In the genomic region with DNA sequence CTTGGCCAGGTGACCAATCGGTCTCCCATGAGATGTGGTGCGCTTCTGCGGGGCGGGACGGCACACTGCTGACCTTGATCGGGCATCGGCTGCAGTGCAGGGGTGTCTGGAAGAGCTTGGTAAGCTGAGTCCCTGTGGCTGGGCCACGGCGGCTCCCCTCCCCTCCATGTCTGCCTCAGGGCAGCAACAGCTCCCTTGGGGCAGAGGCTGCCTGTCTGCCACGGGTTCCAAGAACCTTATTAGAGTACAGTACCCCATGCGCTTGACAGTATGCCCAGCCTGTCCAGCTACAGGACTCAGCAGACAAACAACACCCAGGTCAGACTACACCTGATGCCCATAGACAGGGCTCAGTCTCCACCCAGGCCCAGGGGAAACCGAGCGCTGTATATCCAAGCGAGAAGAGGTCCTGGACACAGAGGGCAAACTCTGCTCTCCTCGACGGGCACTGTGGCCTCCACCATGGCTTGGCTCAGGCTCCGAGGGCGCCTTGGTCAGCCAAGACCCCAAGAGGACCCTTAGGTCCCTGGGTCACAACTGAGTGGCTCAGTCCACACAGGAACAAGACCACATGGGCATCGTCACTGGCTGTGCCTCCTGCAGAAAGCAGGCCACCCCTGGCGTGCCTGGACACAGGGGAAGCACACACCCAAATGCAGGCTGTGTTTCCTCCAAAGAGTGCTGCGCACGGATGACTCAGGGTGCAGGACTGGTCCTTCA, we compare ENCODE assay signal across 27 cellular contexts. TPM values are rescaled to one million over a fixed set of nuclear protein-coding genes. Genes with fewer than 3 reads are reported as not detected.
DNase-seq lines count a peak whose midpoint lies in the region; ATAC-seq and TF ChIP-seq lines count a peak whose summit lies in the region.
"Had no signal": no experiment of that assay in that cellular context is flagged by ENCODE, and none has a peak within 500 bp of the region (broad histone marks: within the 10 kb centered on the region; RNA-seq: fewer than 3 reads in every experiment).

No MANE protein-coding gene starts in this region.

- no peaks in the 10 kb centered on the region for H3K9me3 Mint-ChIP-seq in activated CD4-positive, alpha-beta memory T cell treated with anti-CD3 and anti-CD28 coated beads, Interleukin-2, amount 10 ng/mL, durations not matched to agents 7 days and 5 days
- H3K9me3 Mint-ChIP-seq in activated CD4-positive, alpha-beta memory T cell treated with anti-CD3 and anti-CD28 coated beads for 36 hours: peaks cover 18% of the 10 kb centered on the region
- no peaks in the 10 kb centered on the region for H3K9me3 Mint-ChIP-seq in activated CD8-positive, alpha-beta T cell treated with anti-CD3 and anti-CD28 coated beads for 36 hours

- WGBS in stomach, 5 donors: 79 to 89% (median 84%) methylated on average over 17 to 22 of the region's 22 CpGs

- no peak overlapping the region for H3K4me3 Mint-ChIP-seq in activated CD4-positive, alpha-beta memory T cell treated with anti-CD3 and anti-CD28 coated beads, Interleukin-2, amount 10 ng/mL, durations not matched to agents 7 days and 5 days
- no peak overlapping the region for H3K4me3 Mint-ChIP-seq in activated CD4-positive, alpha-beta memory T cell treated with anti-CD3 and anti-CD28 coated beads for 36 hours
- H3K4me3 Mint-ChIP-seq in activated CD8-positive, alpha-beta T cell treated with anti-CD3 and anti-CD28 coated beads for 36 hours: no peak overlapping the region
- H3K4me3 Mint-ChIP-seq: CD4-positive, CD25-positive, alpha-beta regulatory T cell had no signal

- no peaks in the 10 kb centered on the region for H3K27me3 ChIP-seq in stomach

- peaks cover 0 to 5% (median under 1%) of the 10 kb centered on the region in 4 donors for H3K4me1 ChIP-seq in stomach
- H3K4me1 ChIP-seq: Caco-2 had no signal

- no peak for TF ChIP-seq POLR2A in stomach (IDR thresholded peaks at IDR 0.05)

- no peaks in the 10 kb centered on the region for H3K4me1 Mint-ChIP-seq in activated CD4-positive, alpha-beta memory T cell treated with anti-CD3 and anti-CD28 coated beads, Interleukin-2, amount 10 ng/mL, durations not matched to agents 7 days and 5 days
- no peaks in the 10 kb centered on the region for H3K4me1 Mint-ChIP-seq in activated CD4-positive, alpha-beta memory T cell treated with anti-CD3 and anti-CD28 coated beads for 36 hours (ENCODE audit: low read depth)
- peaks cover 7% of the 10 kb centered on the region for H3K4me1 Mint-ChIP-seq in activated CD8-positive, alpha-beta T cell treated with anti-CD3 and anti-CD28 coated beads for 36 hours (ENCODE audit: low read depth)

- peak; percentile 51 for ATAC-seq in left lobe of liver
- no peak for ATAC-seq in GM21717 (IDR thresholded peaks at IDR 0.05; ENCODE audit: unreplicated experiment)
- no peak for ATAC-seq in activated CD8-positive, alpha-beta T cell treated with anti-CD3 and anti-CD28 coated beads for 36 hours
- ATAC-seq: GM12878, HCT116, PC-3 had no signal

- H3K27me3 Mint-ChIP-seq in activated CD4-positive, alpha-beta memory T cell treated with anti-CD3 and anti-CD28 coated beads, Interleukin-2, amount 10 ng/mL, durations not matched to agents 7 days and 5 days: peaks cover 25% of the 10 kb centered on the region
- H3K27me3 Mint-ChIP-seq in activated CD4-positive, alpha-beta memory T cell treated with anti-CD3 and anti-CD28 coated beads for 36 hours: peaks cover 9% of the 10 kb centered on the region
- H3K27me3 Mint-ChIP-seq in activated CD8-positive, alpha-beta T cell treated with anti-CD3 and anti-CD28 coated beads for 36 hours: peaks cover 3% of the 10 kb centered on the region
- H3K27me3 Mint-ChIP-seq: CD4-positive, CD25-positive, alpha-beta regulatory T cell had no signal

- H3K36me3 Mint-ChIP-seq in activated CD4-positive, alpha-beta memory T cell treated with anti-CD3 and anti-CD28 coated beads, Interleukin-2, amount 10 ng/mL, durations not matched to agents 7 days and 5 days (ENCODE audit: low read depth): peaks cover 2% of the 10 kb centered on the region
- H3K36me3 Mint-ChIP-seq in activated CD4-positive, alpha-beta memory T cell treated with anti-CD3 and anti-CD28 coated beads for 36 hours: peaks cover 4% of the 10 kb centered on the region
- no peaks in the 10 kb centered on the region for H3K36me3 Mint-ChIP-seq in activated CD8-positive, alpha-beta T cell treated with anti-CD3 and anti-CD28 coated beads for 36 hours (ENCODE audit: low read depth)

- no peak for TF ChIP-seq CTCF in stomach (IDR thresholded peaks at IDR 0.05)
- TF ChIP-seq CTCF in activated CD8-positive, alpha-beta T cell treated with anti-CD3 and anti-CD28 coated beads for 36 hours (IDR thresholded peaks at IDR 0.05): no peak

- intact Hi-C loops in activated CD4-positive, alpha-beta memory T cell treated with anti-CD3 and anti-CD28 coated beads for 36 hours (cut with micrococcal nuclease): no loop called here
- intact Hi-C loops in stomach (cut with DNase I; ENCODE audit: low total_unique reads): no loop called here
- intact Hi-C loops in activated CD8-positive, alpha-beta T cell treated with anti-CD3 and anti-CD28 coated beads for 36 hours (cut with micrococcal nuclease): no loop called here

- peaks cover 0 to 6% (median 0%) of the 10 kb centered on the region in 4 donors for H3K36me3 ChIP-seq in stomach

- CTCF ChIA-PET in activated CD4-positive, alpha-beta memory T cell treated with anti-CD3 and anti-CD28 coated beads, Interleukin-2, amount 10 ng/mL, durations not matched to agents 7 days and 5 days (lab: Charles Lee): interaction anchor here (1.0 to 1.5 kb wide), 2 partner anchors 15 kb away, joined by 3 to 7 read pairs; no protein-coding TSS in a partner anchor
- CTCF ChIA-PET in activated CD4-positive, alpha-beta memory T cell treated with anti-CD3 and anti-CD28 coated beads for 36 hours (lab: Charles Lee): no interaction called here
- CTCF ChIA-PET in activated CD8-positive, alpha-beta T cell treated with anti-CD3 and anti-CD28 coated beads for 36 hours (lab: Charles Lee): interaction anchor here (2.3 kb wide), 1 partner anchor 16 kb away, joined by 11 read pairs; no protein-coding TSS in a partner anchor

- POLR2A ChIA-PET in activated CD4-positive, alpha-beta memory T cell treated with anti-CD3 and anti-CD28 coated beads, Interleukin-2, amount 10 ng/mL, durations not matched to agents 7 days and 5 days (lab: Charles Lee): interaction anchor here (1.7 kb wide), 1 partner anchor 9 kb away, joined by 4 read pairs; no protein-coding TSS in a partner anchor
- POLR2A ChIA-PET in activated CD4-positive, alpha-beta memory T cell treated with anti-CD3 and anti-CD28 coated beads for 36 hours (lab: Charles Lee): no interaction called here
- POLR2A ChIA-PET in activated CD8-positive, alpha-beta T cell treated with anti-CD3 and anti-CD28 coated beads for 36 hours (lab: Charles Lee): no interaction called here

- H3K27ac ChIP-seq in stomach: no peak overlapping the region
- H3K27ac ChIP-seq: 22Rv1, HL-60 had no signal

- no peak overlapping the region for H3K27ac Mint-ChIP-seq in activated CD4-positive, alpha-beta memory T cell treated with anti-CD3 and anti-CD28 coated beads, Interleukin-2, amount 10 ng/mL, durations not matched to agents 7 days and 5 days
- no peak overlapping the region for H3K27ac Mint-ChIP-seq in activated CD4-positive, alpha-beta memory T cell treated with anti-CD3 and anti-CD28 coated beads for 36 hours
- H3K27ac Mint-ChIP-seq in activated CD8-positive, alpha-beta T cell treated with anti-CD3 and anti-CD28 coated beads for 36 hours: no peak overlapping the region
- H3K27ac Mint-ChIP-seq: CD4-positive, CD25-positive, alpha-beta regulatory T cell had no signal

- H3K9me3 ChIP-seq in stomach: no peaks in the 10 kb centered on the region
- H3K9me3 ChIP-seq: Caco-2 had no signal

- no peak overlapping the region for H3K4me3 ChIP-seq in stomach
- H3K4me3 ChIP-seq: GM12878 had no signal

- no peak for TF ChIP-seq EP300 in stomach (IDR thresholded peaks at IDR 0.05)

- peak; percentile 13 for DNase-seq in activated CD4-positive, alpha-beta memory T cell treated with anti-CD3 and anti-CD28 coated beads, Interleukin-2, amount 10 ng/mL, durations not matched to agents 7 days and 5 days
- no peak for DNase-seq in activated CD4-positive, alpha-beta memory T cell treated with anti-CD3 and anti-CD28 coated beads for 36 hours
- peak; percentile 9 for DNase-seq in D341Med (ENCODE audit: low spot score)
- DNase-seq in left lobe of liver (ENCODE audit: low spot score): peak; percentile 46
- peak; percentile 15 for DNase-seq in stomach
- DNase-seq in cerebellum (ENCODE audit: low spot score): no peak
- DNase-seq in activated CD8-positive, alpha-beta T cell treated with anti-CD3 and anti-CD28 coated beads for 36 hours: no peak
- DNase-seq: AML-193; Caco-2; CD4-positive, CD25-positive, alpha-beta regulatory T cell; GOT3; IMR-90; Karpas-422; NCI-H1092; NCI-H1436 treated with DMSO at 0.1 percent for 48 hours; NCI-H2029; NCI-H345; NCI-H526; PC-3; RPMI8226 had no signal

RNA-seq across cellular contexts. Expression of a gene that starts 18.9 kb away (rescaled TPM):
- 10 to 100 TPM; 48.0 to 50.1 TPM for total RNA-seq in activated CD4-positive, alpha-beta memory T cell treated with anti-CD3 and anti-CD28 coated beads, Interleukin-2, amount 10 ng/mL, durations not matched to agents 7 days and 5 days
- total RNA-seq in activated CD4-positive, alpha-beta memory T cell treated with anti-CD3 and anti-CD28 coated beads for 36 hours: 1 to 10 TPM; 5.5 to 6.5 TPM
- total RNA-seq in left lobe of liver (0.35 TPM), stomach (1 to 10 TPM in 1 of 5 donors, not detected in 4; 1.5 TPM), cerebellum (0.27 TPM)
- polyA plus RNA-seq in stomach: 1 to 10 TPM; 1.1 to 9.0 (median 3.1) TPM
- 1 to 10 TPM; 3.1 to 4.9 TPM for total RNA-seq in activated CD8-positive, alpha-beta T cell treated with anti-CD3 and anti-CD28 coated beads for 36 hours
- total RNA-seq: GM12878, IMR-90, MCF 10A, PC-3 had no signal

RNA-seq across cellular contexts. Expression of a gene that starts 19.0 kb away (rescaled TPM):
- 10 to 100 TPM; 66.0 to 68.3 TPM for total RNA-seq in activated CD4-positive, alpha-beta memory T cell treated with anti-CD3 and anti-CD28 coated beads, Interleukin-2, amount 10 ng/mL, durations not matched to agents 7 days and 5 days
- 1 to 10 TPM; 8.2 to 8.8 TPM for total RNA-seq in activated CD4-positive, alpha-beta memory T cell treated with anti-CD3 and anti-CD28 coated beads for 36 hours
- 0.35 TPM for total RNA-seq in left lobe of liver
- 1 to 10 TPM in 1 of 5 donors, under 1 TPM in 2, not detected in 2; 0.72 to 1.3 (median 0.92) TPM for total RNA-seq in stomach
- polyA plus RNA-seq in stomach: 1 to 10 TPM in 1 of 3 donors, under 1 TPM in 2; 0.61 to 1.8 (median 0.63) TPM
- total RNA-seq in cerebellum: 0.27 TPM
- total RNA-seq in activated CD8-positive, alpha-beta T cell treated with anti-CD3 and anti-CD28 coated beads for 36 hours: 1 to 10 TPM; 2.1 to 2.2 TPM
- total RNA-seq: IMR-90, MCF 10A, PC-3 had no signal
- polyA plus RNA-seq: IMR-90 had no signal

RNA-seq across cellular contexts. Expression of a gene that starts 50.4 kb away (rescaled TPM):
- under 1 TPM; 0.35 to 0.68 TPM for total RNA-seq in activated CD4-positive, alpha-beta memory T cell treated with anti-CD3 and anti-CD28 coated beads, Interleukin-2, amount 10 ng/mL, durations not matched to agents 7 days and 5 days
- total RNA-seq in activated CD4-positive, alpha-beta memory T cell treated with anti-CD3 and anti-CD28 coated beads for 36 hours: 1 to 10 TPM; 1.5 to 2.0 TPM
- total RNA-seq in left lobe of liver: 0.83 TPM
- 1 to 10 TPM in 1 of 5 donors, not detected in 4; 2.6 TPM for total RNA-seq in stomach
- 1 to 10 TPM in 2 of 3 donors, under 1 TPM in 1; 0.81 to 6.3 (median 1.8) TPM for polyA plus RNA-seq in stomach
- total RNA-seq in cerebellum: 1.7 TPM
- 1 to 10 TPM; 2.7 to 3.4 TPM for total RNA-seq in activated CD8-positive, alpha-beta T cell treated with anti-CD3 and anti-CD28 coated beads for 36 hours
- total RNA-seq: GM12878, HT1080, IMR-90, MCF 10A had no signal
- polyA plus RNA-seq: GM12878, IMR-90 had no signal

RNA-seq across cellular contexts. Expression of a gene that starts 56.4 kb away (rescaled TPM):
- total RNA-seq in activated CD4-positive, alpha-beta memory T cell treated with anti-CD3 and anti-CD28 coated beads, Interleukin-2, amount 10 ng/mL, durations not matched to agents 7 days and 5 days: 100 to 1,000 TPM; 192 TPM
- total RNA-seq in activated CD4-positive, alpha-beta memory T cell treated with anti-CD3 and anti-CD28 coated beads for 36 hours: 100 to 1,000 TPM; 177 to 178 TPM
- 564 TPM for total RNA-seq in left lobe of liver
- 100 to 1,000 TPM; 218 to 263 (median 227) TPM for total RNA-seq in stomach
- 100 to 1,000 TPM in 2 of 3 donors, 10 to 100 TPM in 1; 95.0 to 327 (median 120) TPM for polyA plus RNA-seq in stomach
- total RNA-seq in cerebellum: 90.7 TPM
- total RNA-seq in activated CD8-positive, alpha-beta T cell treated with anti-CD3 and anti-CD28 coated beads for 36 hours: 100 to 1,000 TPM; 133 to 138 TPM

Comparison
In these comparisons a context has a peak if more than half of its experiments do, and no peak if none do; other contexts are left out.
1. DNase-seq: peak in activated CD4-positive, alpha-beta memory T cell treated with anti-CD3 and anti-CD28 coated beads, Interleukin-2, amount 10 ng/mL, durations not matched to agents 7 days and 5 days (single experiment), D341Med (single experiment), left lobe of liver (single experiment) and stomach (single experiment); none in activated CD4-positive, alpha-beta memory T cell treated with anti-CD3 and anti-CD28 coated beads for 36 hours (single experiment), cerebellum (single experiment) and activated CD8-positive, alpha-beta T cell treated with anti-CD3 and anti-CD28 coated beads for 36 hours (single experiment).
2. RNA of a gene that starts 18.9 kb away (total RNA-seq): 48.0 to 50.1 TPM in activated CD4-positive, alpha-beta memory T cell treated with anti-CD3 and anti-CD28 coated beads, Interleukin-2, amount 10 ng/mL, durations not matched to agents 7 days and 5 days; 5.5 to 6.5 TPM in activated CD4-positive, alpha-beta memory T cell treated with anti-CD3 and anti-CD28 coated beads for 36 hours, 3.1 to 4.9 TPM in activated CD8-positive, alpha-beta T cell treated with anti-CD3 and anti-CD28 coated beads for 36 hours, 0.35 TPM in left lobe of liver (single experiment), 0.27 TPM in cerebellum (single experiment) and 1.5 TPM in stomach; every median in the first group is over 4 times any median in the second.
3. RNA of a gene that starts 19.0 kb away (total RNA-seq): 66.0 to 68.3 TPM in activated CD4-positive, alpha-beta memory T cell treated with anti-CD3 and anti-CD28 coated beads, Interleukin-2, amount 10 ng/mL, durations not matched to agents 7 days and 5 days; 8.2 to 8.8 TPM in activated CD4-positive, alpha-beta memory T cell treated with anti-CD3 and anti-CD28 coated beads for 36 hours, 2.1 to 2.2 TPM in activated CD8-positive, alpha-beta T cell treated with anti-CD3 and anti-CD28 coated beads for 36 hours, 0.72 to 1.3 TPM in stomach, 0.35 TPM in left lobe of liver (single experiment) and 0.27 TPM in cerebellum (single experiment); every median in the first group is over 4 times any median in the second.